2 cellular contexts compared by ENCODE assay signal in the genomic region with DNA sequence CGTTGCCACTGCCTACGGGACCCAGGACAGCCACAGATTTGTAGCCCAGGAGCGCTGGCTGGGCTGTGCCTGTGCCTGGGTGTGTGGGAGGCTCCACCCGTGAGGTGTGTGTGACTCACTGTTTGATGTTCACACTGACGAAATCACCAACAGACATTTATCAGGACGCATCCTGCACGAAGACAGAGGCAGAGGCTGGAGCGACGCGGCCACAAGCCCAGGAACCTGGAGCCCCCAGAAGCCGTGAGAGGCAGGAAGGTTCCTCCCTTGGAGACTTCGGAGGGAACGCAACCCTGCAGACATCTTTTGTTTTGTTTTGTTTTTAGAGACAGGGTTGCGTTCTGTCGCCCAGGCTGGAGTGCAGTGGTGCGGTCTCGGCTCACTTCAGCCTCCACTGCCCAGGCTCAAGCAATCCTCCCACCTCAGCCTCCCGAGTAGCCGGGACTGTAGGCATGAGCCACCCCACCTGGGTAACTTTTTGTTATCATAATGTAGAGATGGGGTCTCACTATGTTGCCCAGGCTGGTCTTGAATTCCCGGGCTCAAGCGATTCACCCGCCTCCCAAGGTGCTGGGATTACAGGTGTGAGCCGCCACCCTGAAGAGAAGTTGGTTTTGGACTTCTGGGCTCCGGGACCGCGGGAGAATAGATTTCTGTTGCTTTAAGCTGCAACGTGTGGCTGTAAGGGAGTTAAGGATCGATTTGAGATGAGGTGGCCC.
A peak's percentile ranks its signal among the peaks of the same experiment; 100 is the strongest.
TF ChIP-seq lines count a peak whose summit lies in the region.

No MANE protein-coding gene starts in this region.

TF ChIP-seq in HepG2, 621 proteins besides CTCF, POLR2A, EP300 and RAD21 (continues in another document):
- TF ChIP-seq, protein P1, sequence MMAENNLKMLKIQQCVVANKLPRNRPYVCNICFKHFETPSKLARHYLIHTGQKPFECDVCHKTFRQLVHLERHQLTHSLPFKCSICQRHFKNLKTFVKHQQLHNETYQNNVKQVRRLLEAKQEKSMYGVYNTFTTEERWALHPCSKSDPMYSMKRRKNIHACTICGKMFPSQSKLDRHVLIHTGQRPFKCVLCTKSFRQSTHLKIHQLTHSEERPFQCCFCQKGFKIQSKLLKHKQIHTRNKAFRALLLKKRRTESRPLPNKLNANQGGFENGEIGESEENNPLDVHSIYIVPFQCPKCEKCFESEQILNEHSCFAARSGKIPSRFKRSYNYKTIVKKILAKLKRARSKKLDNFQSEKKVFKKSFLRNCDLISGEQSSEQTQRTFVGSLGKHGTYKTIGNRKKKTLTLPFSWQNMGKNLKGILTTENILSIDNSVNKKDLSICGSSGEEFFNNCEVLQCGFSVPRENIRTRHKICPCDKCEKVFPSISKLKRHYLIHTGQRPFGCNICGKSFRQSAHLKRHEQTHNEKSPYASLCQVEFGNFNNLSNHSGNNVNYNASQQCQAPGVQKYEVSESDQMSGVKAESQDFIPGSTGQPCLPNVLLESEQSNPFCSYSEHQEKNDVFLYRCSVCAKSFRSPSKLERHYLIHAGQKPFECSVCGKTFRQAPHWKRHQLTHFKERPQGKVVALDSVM (CRISPR knock-in tag; IDR thresholded peaks at IDR 0.05) = peak; percentile 94
- TF ChIP-seq ATF7-NPFF (CRISPR knock-in tag; IDR thresholded peaks at IDR 0.05; ENCODE audit: low read depth) (0 out of 2 replicates have a peak, but pooled peaks have one; percentile 26), ZBTB33 (CRISPR knock-in tag; IDR thresholded peaks at IDR 0.05) (peak; percentile 93), ZNF274 (CRISPR knock-in tag; IDR thresholded peaks at IDR 0.05) (no peak), ZNF672 (CRISPR knock-in tag; IDR thresholded peaks at IDR 0.05) (no peak), ZNF687 (CRISPR knock-in tag; IDR thresholded peaks at IDR 0.05) (peak; percentile 68), EHMT2 (IDR thresholded peaks at IDR 0.05; ENCODE audit: borderline replicate concordance, low read depth, low read length) (no peak), FOXA3 (CRISPR knock-in tag; IDR thresholded peaks at IDR 0.05) (peak; percentile 45; the same call in 1 of the 2 replicates), FOSL2 (CRISPR knock-in tag; IDR thresholded peaks at IDR 0.05) (peak; percentile 96), FOXA1 (IDR thresholded peaks at IDR 0.05) (no peak), FOXA1 (CRISPR knock-in tag; IDR thresholded peaks at IDR 0.05) (peak; percentile 38; the same call in 1 of the 2 replicates), SP5 (CRISPR knock-in tag; IDR thresholded peaks at IDR 0.05; ENCODE audit: borderline replicate concordance, low read depth) (peak; percentile 21; the same call in 1 of the 2 replicates)

TF ChIP-seq in SK-N-SH, 30 proteins besides CTCF, POLR2A, EP300 and RAD21:
- no peak for TF ChIP-seq GATA2 (CRISPR knock-in tag; IDR thresholded peaks at IDR 0.05)
- TF ChIP-seq MEF2A (IDR thresholded peaks at IDR 0.05; ENCODE audit: borderline replicate concordance, low read depth) = no peak
- TF ChIP-seq IRF3 (IDR thresholded peaks at IDR 0.05; ENCODE audit: low read depth, low read length) = no peak
- no peak for TF ChIP-seq JUND (IDR thresholded peaks at IDR 0.05)
- no peak for TF ChIP-seq GABPA (IDR thresholded peaks at IDR 0.05; ENCODE audit: low read depth)
- no peak for TF ChIP-seq RFX5 (IDR thresholded peaks at IDR 0.05; ENCODE audit: low read length)
- TF ChIP-seq POLR2AphosphoS5 (IDR thresholded peaks at IDR 0.05; ENCODE audit: low read depth, low read length) = no peak
- no peak for TF ChIP-seq SMC3 (IDR thresholded peaks at IDR 0.05; ENCODE audit: low read depth, low read length)
- TF ChIP-seq TCF12 (IDR thresholded peaks at IDR 0.05) = no peak
- TF ChIP-seq TAF1 (IDR thresholded peaks at IDR 0.05; ENCODE audit: borderline replicate concordance, low read depth, low read length) = no peak
- TF ChIP-seq, protein P2, sequence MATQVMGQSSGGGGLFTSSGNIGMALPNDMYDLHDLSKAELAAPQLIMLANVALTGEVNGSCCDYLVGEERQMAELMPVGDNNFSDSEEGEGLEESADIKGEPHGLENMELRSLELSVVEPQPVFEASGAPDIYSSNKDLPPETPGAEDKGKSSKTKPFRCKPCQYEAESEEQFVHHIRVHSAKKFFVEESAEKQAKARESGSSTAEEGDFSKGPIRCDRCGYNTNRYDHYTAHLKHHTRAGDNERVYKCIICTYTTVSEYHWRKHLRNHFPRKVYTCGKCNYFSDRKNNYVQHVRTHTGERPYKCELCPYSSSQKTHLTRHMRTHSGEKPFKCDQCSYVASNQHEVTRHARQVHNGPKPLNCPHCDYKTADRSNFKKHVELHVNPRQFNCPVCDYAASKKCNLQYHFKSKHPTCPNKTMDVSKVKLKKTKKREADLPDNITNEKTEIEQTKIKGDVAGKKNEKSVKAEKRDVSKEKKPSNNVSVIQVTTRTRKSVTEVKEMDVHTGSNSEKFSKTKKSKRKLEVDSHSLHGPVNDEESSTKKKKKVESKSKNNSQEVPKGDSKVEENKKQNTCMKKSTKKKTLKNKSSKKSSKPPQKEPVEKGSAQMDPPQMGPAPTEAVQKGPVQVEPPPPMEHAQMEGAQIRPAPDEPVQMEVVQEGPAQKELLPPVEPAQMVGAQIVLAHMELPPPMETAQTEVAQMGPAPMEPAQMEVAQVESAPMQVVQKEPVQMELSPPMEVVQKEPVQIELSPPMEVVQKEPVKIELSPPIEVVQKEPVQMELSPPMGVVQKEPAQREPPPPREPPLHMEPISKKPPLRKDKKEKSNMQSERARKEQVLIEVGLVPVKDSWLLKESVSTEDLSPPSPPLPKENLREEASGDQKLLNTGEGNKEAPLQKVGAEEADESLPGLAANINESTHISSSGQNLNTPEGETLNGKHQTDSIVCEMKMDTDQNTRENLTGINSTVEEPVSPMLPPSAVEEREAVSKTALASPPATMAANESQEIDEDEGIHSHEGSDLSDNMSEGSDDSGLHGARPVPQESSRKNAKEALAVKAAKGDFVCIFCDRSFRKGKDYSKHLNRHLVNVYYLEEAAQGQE (IDR thresholded peaks at IDR 0.05; ENCODE audit: low read depth, low read length) = no peak
